11 cellular contexts compared by ENCODE assay signal in genomic region chr15:89486726-89487050, GRCh38. TPM values are rescaled to one million over a fixed set of nuclear protein-coding genes. Genes with fewer than 3 reads are reported as not detected.
DNase-seq lines count a peak whose midpoint lies in the region; ATAC-seq and TF ChIP-seq lines count a peak whose summit lies in the region.
"Had no signal": no experiment of that assay in that cellular context is flagged by ENCODE, and none has a peak within 500 bp of the region (broad histone marks: within the 10 kb centered on the region; RNA-seq: fewer than 3 reads in every experiment).

No MANE protein-coding gene starts in this region.

- CTCF ChIA-PET in activated CD8-positive, alpha-beta T cell treated with anti-CD3 and anti-CD28 coated beads, Interleukin-2, amount 10 ng/mL, durations not matched to agents 7 days and 5 days (lab: Charles Lee) = no interaction called here

- POLR2A ChIA-PET in activated CD8-positive, alpha-beta T cell treated with anti-CD3 and anti-CD28 coated beads, Interleukin-2, amount 10 ng/mL, durations not matched to agents 7 days and 5 days (lab: Charles Lee) = no interaction called here

- peak; percentile 73 for DNase-seq in activated effector memory CD4-positive, alpha-beta T cell treated with anti-CD3 and anti-CD28 coated beads, Interleukin-2, amount 50 U/mL, for 16 hours
- no peak for DNase-seq in activated effector memory CD4-positive, alpha-beta T cell treated with Interleukin-2 at 50 U/mL for 16 hours
- peak; percentile 54 for DNase-seq in activated CD8-positive, alpha-beta T cell treated with anti-CD3 and anti-CD28 coated beads, Interleukin-2, amount 10 ng/mL, durations not matched to agents 7 days and 5 days
- DNase-seq in left lobe of liver (ENCODE audit: low spot score) = peak; percentile 39
- DNase-seq in testis = peak; percentile 22
- DNase-seq in hypothalamus (lab: John Stamatoyannopoulos, UW) = no peak

- H3K4me1 Mint-ChIP-seq in activated CD8-positive, alpha-beta T cell treated with anti-CD3 and anti-CD28 coated beads, Interleukin-2, amount 10 ng/mL, durations not matched to agents 7 days and 5 days (ENCODE audit: low read depth) = peaks cover 5% of the 10 kb centered on the region

- H3K27me3 Mint-ChIP-seq in activated CD8-positive, alpha-beta T cell treated with anti-CD3 and anti-CD28 coated beads, Interleukin-2, amount 10 ng/mL, durations not matched to agents 7 days and 5 days (ENCODE audit: low read depth) = peaks cover 21% of the 10 kb centered on the region

- no peak overlapping the region for H3K27ac ChIP-seq in testis
- H3K27ac ChIP-seq: A549 had no signal

- H3K27ac Mint-ChIP-seq in activated CD8-positive, alpha-beta T cell treated with anti-CD3 and anti-CD28 coated beads, Interleukin-2, amount 10 ng/mL, durations not matched to agents 7 days and 5 days = no peak overlapping the region
- H3K27ac Mint-ChIP-seq: dendritic cell treated with granulocyte-macrophage colony-stimulating factor and Interleukin-4, amounts not matched to agents 40 ng/mL and 50 ng/mL, for 4 days had no signal

- WGBS in testis, 2 donors = 7 to 14% methylated on average over 10 to 24 of the region's 24 CpGs

- ATAC-seq in activated CD8-positive, alpha-beta T cell treated with anti-CD3 and anti-CD28 coated beads, Interleukin-2, amount 10 ng/mL, durations not matched to agents 7 days and 5 days = peak; percentile 73
- ATAC-seq in left lobe of liver = no peak
- no peak for ATAC-seq in GM21717 (IDR thresholded peaks at IDR 0.05; ENCODE audit: unreplicated experiment)
- no peak for ATAC-seq in SK-N-SH treated with all-trans-retinoic acid at 6 μM for 48 hours
- ATAC-seq: A549 had no signal

- H3K4me3 ChIP-seq in testis = peak overlapping the region in 1 of 2 donors; percentile 15
- H3K4me3 ChIP-seq: A549 had no signal

- H3K36me3 ChIP-seq in testis (ENCODE audit: low read depth, missing control alignments) = no peaks in the 10 kb centered on the region

- no peaks in the 10 kb centered on the region for H3K9me3 ChIP-seq in testis
- H3K9me3 ChIP-seq: A549 had no signal

- no peaks in the 10 kb centered on the region for H3K4me1 ChIP-seq in testis

- H3K9me3 Mint-ChIP-seq in activated CD8-positive, alpha-beta T cell treated with anti-CD3 and anti-CD28 coated beads, Interleukin-2, amount 10 ng/mL, durations not matched to agents 7 days and 5 days (ENCODE audit: insufficient read depth) = no peaks in the 10 kb centered on the region
- H3K9me3 Mint-ChIP-seq: dendritic cell treated with granulocyte-macrophage colony-stimulating factor and Interleukin-4, amounts not matched to agents 40 ng/mL and 50 ng/mL, for 4 days had no signal

- TF ChIP-seq POLR2A in testis (IDR thresholded peaks at IDR 0.05) = no peak

- H3K27me3 ChIP-seq in testis = no peaks in the 10 kb centered on the region

- H3K36me3 Mint-ChIP-seq in activated CD8-positive, alpha-beta T cell treated with anti-CD3 and anti-CD28 coated beads, Interleukin-2, amount 10 ng/mL, durations not matched to agents 7 days and 5 days (ENCODE audit: low read depth) = no peaks in the 10 kb centered on the region

- intact Hi-C loops in testis (cut with DNase I; ENCODE audit: low total_unique reads) = no loop called here

- no peak overlapping the region for H3K4me3 Mint-ChIP-seq in activated CD8-positive, alpha-beta T cell treated with anti-CD3 and anti-CD28 coated beads, Interleukin-2, amount 10 ng/mL, durations not matched to agents 7 days and 5 days
- H3K4me3 Mint-ChIP-seq: dendritic cell treated with granulocyte-macrophage colony-stimulating factor and Interleukin-4, amounts not matched to agents 40 ng/mL and 50 ng/mL, for 4 days had no signal

- no peak for TF ChIP-seq CTCF in testis (IDR thresholded peaks at IDR 0.05)

TF ChIP-seq in SK-N-SH treated with all-trans-retinoic acid at 6 μM for 48 hours, 23 proteins besides CTCF, POLR2A, EP300 and RAD21:
- TF ChIP-seq ZNF70 (CRISPR knock-in tag; IDR thresholded peaks at IDR 0.05) (no peak), ESRRG (CRISPR knock-in tag; IDR thresholded peaks at IDR 0.05) (no peak), TCF4 (CRISPR knock-in tag; IDR thresholded peaks at IDR 0.05; ENCODE audit: borderline replicate concordance) (no peak), ARNTL (CRISPR knock-in tag; IDR thresholded peaks at IDR 0.05; ENCODE audit: borderline replicate concordance, low read depth) (no peak), PPARA (CRISPR knock-in tag; IDR thresholded peaks at IDR 0.05; ENCODE audit: borderline replicate concordance) (no peak), PATZ1 (CRISPR knock-in tag; IDR thresholded peaks at IDR 0.05; ENCODE audit: borderline replicate concordance) (no peak), ZC3H10 (CRISPR knock-in tag; IDR thresholded peaks at IDR 0.05) (no peak), CSDC2 (CRISPR knock-in tag; IDR thresholded peaks at IDR 0.05) (no peak)

RNA-seq across cellular contexts. Expression of gene RHCG, which starts 9.7 kb away (rescaled TPM):
- not detected for total RNA-seq in activated CD8-positive, alpha-beta T cell treated with anti-CD3 and anti-CD28 coated beads, Interleukin-2, amount 10 ng/mL, durations not matched to agents 7 days and 5 days
- total RNA-seq in left lobe of liver = 0.15 TPM
- 1 to 10 TPM in 1 of 2 donors, under 1 TPM in 1; 0.62 to 1.4 TPM for total RNA-seq in testis
- polyA plus RNA-seq in testis (ENCODE audit: insufficient read depth, low read depth, low replicate concordance) = 2.0 TPM
- total RNA-seq: HT1080 had no signal

Comparison
In these comparisons a context has a peak if more than half of its experiments do, and no peak if none do; other contexts are left out.
1. DNase-seq: peak in activated effector memory CD4-positive, alpha-beta T cell treated with anti-CD3 and anti-CD28 coated beads, Interleukin-2, amount 50 U/mL, for 16 hours (single experiment), activated CD8-positive, alpha-beta T cell treated with anti-CD3 and anti-CD28 coated beads, Interleukin-2, amount 10 ng/mL, durations not matched to agents 7 days and 5 days (single experiment), left lobe of liver (single experiment) and testis (single experiment); none in activated effector memory CD4-positive, alpha-beta T cell treated with Interleukin-2 at 50 U/mL for 16 hours (single experiment) and hypothalamus (0 of 51).